Comparison of ENCODE assay signal across 1 cellular context in the genomic region with DNA sequence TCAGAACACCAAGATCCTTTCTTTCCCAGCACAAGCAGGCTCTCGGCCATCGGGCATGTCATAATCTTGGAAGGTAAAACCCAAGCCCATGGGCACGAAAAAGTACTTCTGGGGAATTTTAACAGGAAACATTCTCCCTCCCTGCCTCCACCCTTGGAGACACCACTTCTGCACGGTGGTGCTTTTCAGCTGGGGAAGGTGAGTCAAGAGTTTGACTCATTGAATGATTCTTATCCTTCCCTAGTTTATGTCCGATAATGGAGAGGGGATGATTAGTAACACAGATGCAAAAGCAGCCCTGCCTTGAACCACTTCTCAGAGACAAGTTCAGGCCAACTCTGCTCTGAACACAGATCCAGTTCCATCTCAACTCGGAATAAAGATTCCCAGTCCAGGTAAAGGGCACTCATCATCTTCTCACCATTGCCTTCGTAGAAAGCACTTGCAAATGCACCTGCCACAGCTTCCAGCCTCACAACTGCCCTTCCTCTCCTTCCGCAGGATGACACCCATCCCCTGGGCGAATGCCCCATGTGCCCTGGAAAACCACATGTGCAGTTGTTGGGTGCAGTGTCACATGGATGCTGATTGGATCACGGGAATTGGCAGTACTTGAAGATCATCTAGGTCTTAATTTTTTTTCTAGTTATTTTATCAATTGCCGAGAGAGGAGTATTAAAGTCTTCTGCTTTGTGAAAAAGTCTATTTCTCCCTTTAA.
TF ChIP-seq lines count a peak whose summit lies in the region.

No MANE protein-coding gene starts in this region.

TF ChIP-seq in GM23338, 12 proteins besides CTCF, POLR2A, EP300 and RAD21 (continued from another document):
- no peak for TF ChIP-seq REST (IDR thresholded peaks at IDR 0.05; ENCODE audit: unreplicated experiment)
- TF ChIP-seq JUNB (IDR thresholded peaks at IDR 0.05; ENCODE audit: unreplicated experiment): no peak
